Comparison of ENCODE assay signal across 8 cellular contexts in the genomic region with DNA sequence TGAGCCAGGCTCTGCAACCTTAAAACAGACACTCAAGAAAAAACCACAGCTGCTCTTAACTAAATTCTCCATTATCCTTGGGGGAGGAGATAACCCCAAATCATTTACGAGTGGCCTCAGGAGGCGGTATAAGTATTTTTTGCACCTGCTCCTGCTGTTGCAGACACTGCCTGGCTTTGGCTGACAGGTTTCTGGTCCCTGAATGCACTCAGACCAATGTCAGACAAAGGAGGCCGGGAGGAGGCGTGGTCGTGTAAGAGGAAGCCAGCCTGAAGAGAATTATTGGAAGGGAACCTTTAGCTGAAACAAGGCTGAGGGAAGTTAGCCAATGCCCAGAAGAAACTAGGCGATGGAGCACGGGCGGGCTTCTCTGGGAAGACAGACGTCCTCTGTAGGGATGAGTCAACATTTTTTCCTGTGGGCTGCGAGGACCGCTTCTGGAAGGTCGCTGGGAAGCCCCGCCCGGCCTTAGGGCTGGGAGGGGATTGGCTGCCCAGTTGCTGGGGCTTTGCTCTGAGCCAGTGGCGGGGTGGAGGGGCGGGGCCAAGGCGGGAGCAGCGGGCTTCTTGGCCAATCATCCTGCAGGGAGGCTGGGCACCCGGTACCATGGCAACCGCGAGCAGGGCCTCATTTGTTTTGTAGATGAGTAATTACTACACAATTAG.
DNase-seq lines count a peak whose midpoint lies in the region; ATAC-seq and TF ChIP-seq lines count a peak whose summit lies in the region.

No MANE protein-coding gene starts in this region.

- no peak for TF ChIP-seq CTCF in suprapubic skin (IDR thresholded peaks at IDR 0.05)

- H3K9me3 ChIP-seq in CD4-positive, alpha-beta memory T cell (ENCODE audit: control insufficient read depth in 1 of 2, low read length in 2 of 2) = no peaks in the 10 kb centered on the region
- no peaks in the 10 kb centered on the region for H3K9me3 ChIP-seq in muscle layer of colon (ENCODE audit: low read length)
- no peaks in the 10 kb centered on the region for H3K9me3 ChIP-seq in suprapubic skin

- H3K9ac ChIP-seq in muscle layer of colon (ENCODE audit: low read length) = no peak overlapping the region

- no peak overlapping the region for H3K4me3 ChIP-seq in CD4-positive, alpha-beta memory T cell (ENCODE audit: low read length in 2 of 2)
- peak overlapping the region; percentile 25 to 46 for H3K4me3 ChIP-seq in muscle layer of colon (ENCODE audit: low read depth in 1 of 2, low read length in 2 of 2)
- H3K4me3 ChIP-seq in suprapubic skin = peak overlapping the region; percentile 5

- H3K4me3 Mint-ChIP-seq in CD4-positive, alpha-beta memory T cell = peak overlapping the region in 4 of 8 donors; percentile 11 to 66 (median 44)
- no peak overlapping the region for H3K4me3 Mint-ChIP-seq in activated T-helper 17 cell treated with anti-CD3 and anti-CD28 coated beads, Interleukin-2, amount 50 U/mL, for 72 hours

- no peak for TF ChIP-seq POLR2A in suprapubic skin (IDR thresholded peaks at IDR 0.05)

- no peak overlapping the region for H3K27ac ChIP-seq in CD4-positive, alpha-beta memory T cell (ENCODE audit: low read depth, low read length)
- H3K27ac ChIP-seq in muscle layer of colon (ENCODE audit: low read depth, low read length) = peak overlapping the region; percentile 78
- peak overlapping the region; percentile 77 for H3K27ac ChIP-seq in suprapubic skin

- H3K27ac Mint-ChIP-seq in CD4-positive, alpha-beta memory T cell = peak overlapping the region in 2 of 7 donors; percentile 23 to 64
- H3K27ac Mint-ChIP-seq in activated T-helper 17 cell treated with anti-CD3 and anti-CD28 coated beads, Interleukin-2, amount 50 U/mL, for 72 hours = peak overlapping the region; percentile 62

- peaks cover 13% of the 10 kb centered on the region in 2 donors for H3K36me3 Mint-ChIP-seq in CD4-positive, alpha-beta memory T cell
- no peaks in the 10 kb centered on the region for H3K36me3 Mint-ChIP-seq in activated T-helper 17 cell treated with anti-CD3 and anti-CD28 coated beads, Interleukin-2, amount 50 U/mL, for 72 hours (ENCODE audit: low read depth)

- WGBS in suprapubic skin = 15% methylated on average over 18 of the region's 21 CpGs

- no peak for TF ChIP-seq EP300 in suprapubic skin (IDR thresholded peaks at IDR 0.05)

- CTCF ChIA-PET in CD4-positive, alpha-beta memory T cell (lab: Charles Lee; ENCODE audit: partially characterized antibody) = interaction anchor here (1.2 to 4.4 kb wide), 3 partner anchors 8 to 420 kb away, joined by 3 to 44 read pairs (median 14); no protein-coding TSS in a partner anchor

- H3K36me3 ChIP-seq in CD4-positive, alpha-beta memory T cell (ENCODE audit: insufficient read depth, low read length) = no peaks in the 10 kb centered on the region
- H3K36me3 ChIP-seq in muscle layer of colon (ENCODE audit: insufficient read depth, low read length) (no peaks in the 10 kb centered on the region), suprapubic skin (no peaks in the 10 kb centered on the region)

- DNase-seq in CD4-positive, alpha-beta memory T cell = peak; percentile 10 to 49 (median 39)
- DNase-seq in NCI-H748 (lab: John Stamatoyannopoulos, UW; ENCODE audit: unreplicated experiment) (peak; percentile 99), fibroblast of the conjunctiva (ENCODE audit: low read depth) (peak; percentile 98), suprapubic skin (ENCODE audit: low spot score in 2 of 2) (peak; percentile 96 to 97)

- intact Hi-C loops in CD4-positive, alpha-beta memory T cell (cut with micrococcal nuclease) = no loop called here

- H3K4me1 Mint-ChIP-seq in CD4-positive, alpha-beta memory T cell = peaks cover 0 to 6% (median 4%) of the 10 kb centered on the region in 4 donors
- H3K4me1 Mint-ChIP-seq in activated T-helper 17 cell treated with anti-CD3 and anti-CD28 coated beads, Interleukin-2, amount 50 U/mL, for 72 hours = no peaks in the 10 kb centered on the region

- POLR2A ChIA-PET in CD4-positive, alpha-beta memory T cell (lab: Charles Lee; ENCODE audit: partially characterized antibody) = interaction anchor here (1.1 kb wide), 1 partner anchor 65 kb away, joined by 3 read pairs; no protein-coding TSS in a partner anchor

- H3K9me3 Mint-ChIP-seq in CD4-positive, alpha-beta memory T cell = peaks cover 0 to 1% (median 0%) of the 10 kb centered on the region in 8 donors
- no peaks in the 10 kb centered on the region for H3K9me3 Mint-ChIP-seq in activated T-helper 17 cell treated with anti-CD3 and anti-CD28 coated beads, Interleukin-2, amount 50 U/mL, for 72 hours

- H3K27me3 ChIP-seq in CD4-positive, alpha-beta memory T cell (ENCODE audit: insufficient read depth, low read length) = no peaks in the 10 kb centered on the region
- no peaks in the 10 kb centered on the region for H3K27me3 ChIP-seq in muscle layer of colon (ENCODE audit: control insufficient read depth in 1 of 2, insufficient read depth in 2 of 2, low read length in 2 of 2)
- no peaks in the 10 kb centered on the region for H3K27me3 ChIP-seq in suprapubic skin

- H3K4me1 ChIP-seq in CD4-positive, alpha-beta memory T cell (ENCODE audit: insufficient read depth, low read length) = no peaks in the 10 kb centered on the region
- H3K4me1 ChIP-seq in muscle layer of colon (ENCODE audit: insufficient read depth, low read length) (peaks cover 12% of the 10 kb centered on the region), suprapubic skin (peaks cover 32% of the 10 kb centered on the region)

- H3K27me3 Mint-ChIP-seq in CD4-positive, alpha-beta memory T cell = no peaks in the 10 kb centered on the region
- no peaks in the 10 kb centered on the region for H3K27me3 Mint-ChIP-seq in activated T-helper 17 cell treated with anti-CD3 and anti-CD28 coated beads, Interleukin-2, amount 50 U/mL, for 72 hours

- ATAC-seq in HG03520 (IDR thresholded peaks at IDR 0.05; ENCODE audit: unreplicated experiment) (peak; percentile 89), GM19397 (IDR thresholded peaks at IDR 0.05; ENCODE audit: unreplicated experiment) (no peak)
- peak; percentile 47 for ATAC-seq in activated T-helper 17 cell treated with anti-CD3 and anti-CD28 coated beads, Interleukin-2, amount 50 U/mL, for 72 hours (replicated peaks)

Comparison
In these comparisons a context has a peak if more than half of its experiments do, and no peak if none do; other contexts are left out.
1. DNase-seq: peak in every context shown above with its lines; median percentile 99 in NCI-H748; 98 in fibroblast of the conjunctiva; 96 in suprapubic skin; 39 in CD4-positive, alpha-beta memory T cell.
2. H3K4me3 ChIP-seq: peak in muscle layer of colon (2 of 2) and suprapubic skin (single experiment); none in CD4-positive, alpha-beta memory T cell (0 of 2).